Comparison of ENCODE assay signal across 15 cellular contexts in genomic region chrX:123263246-123263757, GRCh38.
A peak's percentile ranks its signal among the peaks of the same experiment; 100 is the strongest.
DNase-seq lines count a peak whose midpoint lies in the region; FAIRE-seq lines count a peak whose summit lies in the region.
"Had no signal": no experiment of that assay in that cellular context is flagged by ENCODE, and none has a peak within 500 bp of the region (broad histone marks: within the 10 kb centered on the region; RNA-seq: fewer than 3 reads in every experiment).

No MANE protein-coding gene starts in this region.

- peaks cover 0 to 6% of the 10 kb centered on the region in 2 donors for H3K4me1 ChIP-seq in neuronal stem cell (ENCODE audit: control insufficient read depth in 2 of 2, insufficient read depth in 1 of 2, low read depth in 1 of 2, low read length in 2 of 2)
- H3K4me1 ChIP-seq: HAP-1 had no signal

- no peak overlapping the region for H3K9ac ChIP-seq in neuronal stem cell (ENCODE audit: low read depth, low read length, poor library complexity)

- no peak overlapping the region for H3K14ac ChIP-seq in neuronal stem cell (ENCODE audit: low read length)

- H3K27ac ChIP-seq in neuronal stem cell (replicated peaks; ENCODE audit: low read length) = peak overlapping the region; percentile 54
- H3K27ac ChIP-seq: C4-2B, PC-9 had no signal

- H2AK5ac ChIP-seq in neuronal stem cell (ENCODE audit: low read depth, low read length) = no peak overlapping the region

- no peak overlapping the region for H3K18ac ChIP-seq in neuronal stem cell (ENCODE audit: low read length)

- H3K27me3 ChIP-seq in neuronal stem cell (ENCODE audit: control insufficient read depth in 3 of 3, insufficient read depth in 3 of 3, low read depth in 1 of 3, low read length in 3 of 3) = peaks cover 0 to 3% (median 0%) of the 10 kb centered on the region in 3 experiments

- H4K8ac ChIP-seq in neuronal stem cell (ENCODE audit: low read depth, low read length) = no peak overlapping the region

- H2AFZ ChIP-seq in neuronal stem cell (ENCODE audit: low read length) = no peak overlapping the region
- H2AFZ ChIP-seq: PC-9 had no signal

- FAIRE-seq in GM19239 (lab: Jason Lieb, UNC) = peak; percentile 44
- FAIRE-seq: GM18507 had no signal

- H2BK15ac ChIP-seq in neuronal stem cell (ENCODE audit: low read length) = no peak overlapping the region

- no peak for DNase-seq in GM19239 (ENCODE audit: insufficient read length, low spot score)
- peak; percentile 88 for DNase-seq in NCI-H69 (lab: John Stamatoyannopoulos, UW)
- peak; percentile 39 for DNase-seq in ecto neural progenitor cell (ENCODE audit: low spot score)
- DNase-seq in neuronal stem cell (ENCODE audit: low spot score) = peak; percentile 5
- DNase-seq in activated CD4-positive, CD25-positive, alpha-beta regulatory T cell (lab: John Stamatoyannopoulos, UW) = no peak
- no peak for DNase-seq in NCI-H446 (lab: John Stamatoyannopoulos, UW)
- DNase-seq in C1 segment of cervical spinal cord (lab: John Stamatoyannopoulos, UW) = no peak
- DNase-seq: DMS53, Karpas-422, MM.1S, NCI-H510A, PC-9 had no signal

- no CpG with 5 or more reads among the region's 8 CpGs for WGBS in neuronal stem cell (ENCODE audit: extremely low coverage in 2 of 2, insufficient read length in 2 of 2, insufficient replicate concordance in 1 of 2), 2 donors

- no peaks in the 10 kb centered on the region for H3K36me3 ChIP-seq in neuronal stem cell (replicated peaks in 1 of 2; ENCODE audit: control insufficient read depth in 2 of 2, insufficient read depth in 2 of 2, low read length in 2 of 2)
- H3K36me3 ChIP-seq: HAP-1 had no signal

- no peak overlapping the region for H2BK12ac ChIP-seq in neuronal stem cell (ENCODE audit: low read length)

- H3K9me3 ChIP-seq in neuronal stem cell (replicated peaks in 1 of 2; ENCODE audit: control insufficient read depth in 2 of 2, insufficient read depth in 1 of 2, low read depth in 1 of 2, low read length in 2 of 2) = no peaks in the 10 kb centered on the region
- H3K9me3 ChIP-seq: HAP-1 had no signal

- no peak overlapping the region for H2BK120ac ChIP-seq in neuronal stem cell (ENCODE audit: low read depth, low read length)

- peak overlapping the region; percentile 40 for H3K4me2 ChIP-seq in neuronal stem cell (ENCODE audit: insufficient read depth, low read length, poor library complexity, severe bottlenecking)
- H3K4me2 ChIP-seq: PC-9 had no signal

- H4K91ac ChIP-seq in neuronal stem cell (ENCODE audit: low read depth, low read length, poor library complexity) = no peak overlapping the region

- H2BK5ac ChIP-seq in neuronal stem cell (ENCODE audit: low read length) = no peak overlapping the region

- no peak overlapping the region for H3K23ac ChIP-seq in neuronal stem cell (ENCODE audit: low read depth, low read length, poor library complexity)

- H3K79me1 ChIP-seq in neuronal stem cell (ENCODE audit: low read depth, low read length) = no peaks in the 10 kb centered on the region

- H3K4ac ChIP-seq in neuronal stem cell (ENCODE audit: low read length) = no peak overlapping the region

- H3K4me3 ChIP-seq in neuronal stem cell (ENCODE audit: low read length in 2 of 2) = no peak overlapping the region
- H3K4me3 ChIP-seq: HAP-1, PC-9 had no signal

Comparison
In these comparisons a context has a peak if more than half of its experiments do, and no peak if none do; other contexts are left out.
1. DNase-seq: peak in NCI-H69 (single experiment), ecto neural progenitor cell (single experiment) and neuronal stem cell (single experiment); none in GM19239 (single experiment), activated CD4-positive, CD25-positive, alpha-beta regulatory T cell (0 of 4), NCI-H446 (0 of 2) and C1 segment of cervical spinal cord (0 of 14).